In genomic region chr2:149737882-149738281, GRCh38 we compare ENCODE assay signal across 29 cellular contexts.
"Had no signal": no experiment of that assay in that cellular context is flagged by ENCODE, and none has a peak within 500 bp of the region (broad histone marks: within the 10 kb centered on the region; RNA-seq: fewer than 3 reads in every experiment).

No MANE protein-coding gene starts in this region.

- H3K27ac ChIP-seq: adrenal gland, ascending aorta, breast epithelium, coronary artery, epithelial cell of prostate, esophagus squamous epithelium, gastroesophageal sphincter, heart right ventricle had no signal

- H3K27me3 ChIP-seq: adrenal gland, ascending aorta, breast epithelium, esophagus squamous epithelium, gastroesophageal sphincter, heart right ventricle had no signal

- H3K4me3 ChIP-seq: adrenal gland, ascending aorta, breast epithelium, coronary artery, esophagus squamous epithelium, gastroesophageal sphincter, heart right ventricle had no signal

- H3K4me1 ChIP-seq: ascending aorta, breast epithelium had no signal

- DNase-seq: activated CD4-positive, alpha-beta memory T cell treated with anti-CD3 and anti-CD28 coated beads for 36 hours; activated CD4-positive, alpha-beta T cell treated with anti-CD3 and anti-CD28 coated beads for 36 hours; activated CD4-positive, alpha-beta T cell treated with anti-CD3 and anti-CD28 coated beads, Interleukin-2, amount 10 ng/mL, durations not matched to agents 24 days and 14 days; activated CD4-positive, CD25-positive, alpha-beta regulatory T cell; activated CD4-positive, CD25-positive, alpha-beta regulatory T cell treated with anti-CD3 and anti-CD28 coated beads, Interleukin-2, amount 50 U/mL, for 72 hours; activated CD8-positive, alpha-beta memory T cell treated with anti-CD3 and anti-CD28 coated beads, Interleukin-2, amount 10 ng/mL, durations not matched to agents 7 days and 5 days; activated CD8-positive, alpha-beta memory T cell treated with anti-CD3 and anti-CD28 coated beads, Interleukin-2, amount 50 U/mL, for 4 hours; activated CD8-positive, alpha-beta T cell treated with anti-CD3 and anti-CD28 coated beads, Interleukin-2, amount 10 ng/mL, durations not matched to agents 7 days and 5 days; activated effector memory CD4-positive, alpha-beta T cell treated with anti-CD3 and anti-CD28 coated beads, Interleukin-2, amount 50 U/mL, for 16 hours; activated naive CD4-positive, alpha-beta T cell treated with anti-CD3 and anti-CD28 coated beads for 36 hours; activated naive CD8-positive, alpha-beta T cell treated with anti-CD3 and anti-CD28 coated beads for 36 hours; activated naive CD8-positive, alpha-beta T cell treated with anti-CD3 and anti-CD28 coated beads, Interleukin-2, amount 50 U/mL, for 24 hours; activated T-cell treated with anti-CD3 and anti-CD28 coated beads, Interleukin-2, amount 50 U/mL, for 1 hour; activated T-cell treated with anti-CD3 and anti-CD28 coated beads, Interleukin-2, amount 50 U/mL, for 48 hours; adrenal gland; dermis blood vessel endothelial cell; effector CD4-positive, alpha-beta T cell; effector memory CD8-positive, alpha-beta T cell; esophagus squamous epithelium; foreskin melanocyte; heart right ventricle; T-helper 1 cell; T-helper 17 cell; T1000 had no signal

- H3K9me3 ChIP-seq: adrenal gland, ascending aorta, breast epithelium, esophagus squamous epithelium, gastroesophageal sphincter, heart right ventricle had no signal

- ATAC-seq: activated CD4-positive, alpha-beta T cell treated with anti-CD3 and anti-CD28 coated beads for 36 hours; activated CD8-positive, alpha-beta memory T cell treated with anti-CD3 and anti-CD28 coated beads, Interleukin-2, amount 10 ng/mL, durations not matched to agents 7 days and 5 days; activated CD8-positive, alpha-beta T cell treated with anti-CD3 and anti-CD28 coated beads, Interleukin-2, amount 10 ng/mL, durations not matched to agents 7 days and 5 days; activated naive CD8-positive, alpha-beta T cell treated with anti-CD3 and anti-CD28 coated beads, Interleukin-2, amount 50 U/mL, for 24 hours; effector memory CD8-positive, alpha-beta T cell; gastroesophageal sphincter; heart right ventricle; T-helper 17 cell had no signal

- H3K36me3 ChIP-seq: adrenal gland, ascending aorta, breast epithelium, esophagus squamous epithelium, gastroesophageal sphincter, heart right ventricle had no signal
